In genomic region chr19:18487576-18488402, GRCh38 we compare ENCODE assay signal across 16 cellular contexts. TPM values are rescaled to one million over a fixed set of nuclear protein-coding genes. Genes with fewer than 3 reads are reported as not detected.
DNase-seq lines count a peak whose midpoint lies in the region; ATAC-seq, FAIRE-seq and TF ChIP-seq lines count a peak whose summit lies in the region.
"Had no signal": no experiment of that assay in that cellular context is flagged by ENCODE, and none has a peak within 500 bp of the region (broad histone marks: within the 10 kb centered on the region; RNA-seq: fewer than 3 reads in every experiment).

No MANE protein-coding gene starts in this region.

- H3K9me3 ChIP-seq in T-helper 17 cell (ENCODE audit: control insufficient read depth, low read length, poor library complexity, severe bottlenecking) (no peaks in the 10 kb centered on the region), esophagus muscularis mucosa (no peaks in the 10 kb centered on the region)
- H3K9me3 ChIP-seq: heart right ventricle had no signal

- no peak for TF ChIP-seq POLR2A in esophagus muscularis mucosa (IDR thresholded peaks at IDR 0.05; ENCODE audit: low read depth)

- no peak overlapping the region for H3K4me3 ChIP-seq in esophagus muscularis mucosa
- H3K4me3 ChIP-seq: heart right ventricle, skin epidermis had no signal

- intact Hi-C loops in activated CD8-positive, alpha-beta T cell treated with anti-CD3 and anti-CD28 coated beads for 36 hours (cut with micrococcal nuclease) = no loop called here
- intact Hi-C loops in esophagus muscularis mucosa (cut with DNase I) = no loop called here

- POLR2A ChIA-PET in activated CD8-positive, alpha-beta T cell treated with anti-CD3 and anti-CD28 coated beads for 36 hours (lab: Charles Lee) = interaction anchor here (0.5 to 1.4 kb wide), 3 partner anchors 24 to 77 kb away, joined by 3 to 4 read pairs (median 4); no protein-coding TSS in a partner anchor
- POLR2A ChIA-PET in activated CD8-positive, alpha-beta T cell treated with anti-CD3 and anti-CD28 coated beads, Interleukin-2, amount 10 ng/mL, durations not matched to agents 7 days and 5 days (lab: Charles Lee) = no interaction called here

- H3K9me3 Mint-ChIP-seq in activated CD8-positive, alpha-beta T cell treated with anti-CD3 and anti-CD28 coated beads for 36 hours = no peaks in the 10 kb centered on the region
- no peaks in the 10 kb centered on the region for H3K9me3 Mint-ChIP-seq in activated CD8-positive, alpha-beta T cell treated with anti-CD3 and anti-CD28 coated beads, Interleukin-2, amount 10 ng/mL, durations not matched to agents 7 days and 5 days (ENCODE audit: insufficient read depth)
- H3K9me3 Mint-ChIP-seq in stimulated activated naive B cell treated with anti-CD40 and anti-IgM and Interleukin-4, amounts not matched to agents 10 μg/mL and 1 μg/mL and 100 μg/mL, for 72 hours = no peaks in the 10 kb centered on the region

- peaks cover 71 to 82% (median 80%) of the 10 kb centered on the region in 4 donors for H3K4me1 ChIP-seq in esophagus muscularis mucosa

- H3K4me3 Mint-ChIP-seq in activated CD8-positive, alpha-beta T cell treated with anti-CD3 and anti-CD28 coated beads for 36 hours = no peak overlapping the region
- H3K4me3 Mint-ChIP-seq in activated CD8-positive, alpha-beta T cell treated with anti-CD3 and anti-CD28 coated beads, Interleukin-2, amount 10 ng/mL, durations not matched to agents 7 days and 5 days = no peak overlapping the region
- H3K4me3 Mint-ChIP-seq in T-helper 17 cell = peak overlapping the region; percentile 61
- no peak overlapping the region for H3K4me3 Mint-ChIP-seq in stimulated activated naive B cell treated with anti-CD40 and anti-IgM and Interleukin-4, amounts not matched to agents 10 μg/mL and 1 μg/mL and 100 μg/mL, for 72 hours

- peaks cover 55% of the 10 kb centered on the region for H3K4me1 Mint-ChIP-seq in activated CD8-positive, alpha-beta T cell treated with anti-CD3 and anti-CD28 coated beads for 36 hours (ENCODE audit: low read depth)
- peaks cover 57% of the 10 kb centered on the region for H3K4me1 Mint-ChIP-seq in activated CD8-positive, alpha-beta T cell treated with anti-CD3 and anti-CD28 coated beads, Interleukin-2, amount 10 ng/mL, durations not matched to agents 7 days and 5 days (ENCODE audit: low read depth)
- peaks cover 52% of the 10 kb centered on the region for H3K4me1 Mint-ChIP-seq in T-helper 17 cell
- peaks cover 50 to 76% of the 10 kb centered on the region in 2 donors for H3K4me1 Mint-ChIP-seq in stimulated activated naive B cell treated with anti-CD40 and anti-IgM and Interleukin-4, amounts not matched to agents 10 μg/mL and 1 μg/mL and 100 μg/mL, for 72 hours

- no peak for DNase-seq in activated CD8-positive, alpha-beta T cell treated with anti-CD3 and anti-CD28 coated beads for 36 hours
- DNase-seq in activated CD8-positive, alpha-beta T cell treated with anti-CD3 and anti-CD28 coated beads, Interleukin-2, amount 10 ng/mL, durations not matched to agents 7 days and 5 days = no peak
- no peak for DNase-seq in T-helper 17 cell
- DNase-seq in esophagus muscularis mucosa (ENCODE audit: extremely low spot score) = no peak
- DNase-seq in stimulated activated naive B cell treated with anti-CD40 and anti-IgM and Interleukin-4, amounts not matched to agents 10 μg/mL and 1 μg/mL and 100 μg/mL, for 72 hours = no peak
- no peak for DNase-seq in D721Med (ENCODE audit: insufficient read length, low spot score)
- no peak for DNase-seq in stimulated activated CD4-positive, alpha-beta T cell treated with anti-CD3 and anti-CD28 coated beads, Interleukin-4, amount 100 ng/mL, for 4 hours
- no peak for DNase-seq in mesenteric fat pad (ENCODE audit: low spot score)
- DNase-seq: activated T-cell treated with anti-CD3 and anti-CD28 coated beads, Interleukin-2, amount 50 U/mL, for 1 hour; DMS 273 treated with DMSO at 0.1 percent for 48 hours; heart right ventricle; NCI-H1092; SW 1271 had no signal

- peak overlapping the region; percentile 38 for H3K27ac Mint-ChIP-seq in activated CD8-positive, alpha-beta T cell treated with anti-CD3 and anti-CD28 coated beads for 36 hours
- no peak overlapping the region for H3K27ac Mint-ChIP-seq in activated CD8-positive, alpha-beta T cell treated with anti-CD3 and anti-CD28 coated beads, Interleukin-2, amount 10 ng/mL, durations not matched to agents 7 days and 5 days
- peak overlapping the region; percentile 67 for H3K27ac Mint-ChIP-seq in T-helper 17 cell
- H3K27ac Mint-ChIP-seq in stimulated activated naive B cell treated with anti-CD40 and anti-IgM and Interleukin-4, amounts not matched to agents 10 μg/mL and 1 μg/mL and 100 μg/mL, for 72 hours = peak overlapping the region; percentile 47

- no peaks in the 10 kb centered on the region for H3K27me3 Mint-ChIP-seq in activated CD8-positive, alpha-beta T cell treated with anti-CD3 and anti-CD28 coated beads for 36 hours
- H3K27me3 Mint-ChIP-seq in activated CD8-positive, alpha-beta T cell treated with anti-CD3 and anti-CD28 coated beads, Interleukin-2, amount 10 ng/mL, durations not matched to agents 7 days and 5 days (ENCODE audit: low read depth) = no peaks in the 10 kb centered on the region
- no peaks in the 10 kb centered on the region for H3K27me3 Mint-ChIP-seq in T-helper 17 cell
- H3K27me3 Mint-ChIP-seq in stimulated activated naive B cell treated with anti-CD40 and anti-IgM and Interleukin-4, amounts not matched to agents 10 μg/mL and 1 μg/mL and 100 μg/mL, for 72 hours = no peaks in the 10 kb centered on the region

- H3K36me3 Mint-ChIP-seq in activated CD8-positive, alpha-beta T cell treated with anti-CD3 and anti-CD28 coated beads for 36 hours (ENCODE audit: low read depth) = no peaks in the 10 kb centered on the region
- peaks cover 3% of the 10 kb centered on the region for H3K36me3 Mint-ChIP-seq in activated CD8-positive, alpha-beta T cell treated with anti-CD3 and anti-CD28 coated beads, Interleukin-2, amount 10 ng/mL, durations not matched to agents 7 days and 5 days (ENCODE audit: low read depth)
- H3K36me3 Mint-ChIP-seq in T-helper 17 cell (ENCODE audit: low read depth) = no peaks in the 10 kb centered on the region
- H3K36me3 Mint-ChIP-seq in stimulated activated naive B cell treated with anti-CD40 and anti-IgM and Interleukin-4, amounts not matched to agents 10 μg/mL and 1 μg/mL and 100 μg/mL, for 72 hours = peaks cover 16 to 22% of the 10 kb centered on the region in 2 donors

- no peak for TF ChIP-seq CTCF in activated CD8-positive, alpha-beta T cell treated with anti-CD3 and anti-CD28 coated beads for 36 hours (IDR thresholded peaks at IDR 0.05)
- TF ChIP-seq CTCF in esophagus muscularis mucosa (IDR thresholded peaks at IDR 0.05) (no peak), D721Med (IDR thresholded peaks at IDR 0.05; ENCODE audit: insufficient read depth, missing control alignments) (no peak)

- no peaks in the 10 kb centered on the region for H3K36me3 ChIP-seq in esophagus muscularis mucosa
- H3K36me3 ChIP-seq: heart right ventricle had no signal

- no peak for FAIRE-seq in D721Med (lab: Jason Lieb, UNC)
- FAIRE-seq: astrocyte, HTR-8/SVneo had no signal

- TF ChIP-seq EP300 in esophagus muscularis mucosa (IDR thresholded peaks at IDR 0.05) = no peak

- CTCF ChIA-PET in activated CD8-positive, alpha-beta T cell treated with anti-CD3 and anti-CD28 coated beads for 36 hours (lab: Charles Lee) = interaction anchor here (1.6 to 3.1 kb wide), 5 partner anchors 11 to 36 kb away, joined by 4 to 17 read pairs (median 7); no protein-coding TSS in a partner anchor
- CTCF ChIA-PET in activated CD8-positive, alpha-beta T cell treated with anti-CD3 and anti-CD28 coated beads, Interleukin-2, amount 10 ng/mL, durations not matched to agents 7 days and 5 days (lab: Charles Lee) = interaction anchor here (1.0 to 2.2 kb wide), 4 partner anchors 8 to 101 kb away, joined by 3 to 13 read pairs (median 4); no protein-coding TSS in a partner anchor

- ATAC-seq in activated CD8-positive, alpha-beta T cell treated with anti-CD3 and anti-CD28 coated beads for 36 hours = no peak
- ATAC-seq in activated CD8-positive, alpha-beta T cell treated with anti-CD3 and anti-CD28 coated beads, Interleukin-2, amount 10 ng/mL, durations not matched to agents 7 days and 5 days = no peak
- ATAC-seq in T-helper 17 cell = peak; percentile 1
- no peak for ATAC-seq in stimulated activated naive B cell treated with anti-CD40 and anti-IgM and Interleukin-4, amounts not matched to agents 10 μg/mL and 1 μg/mL and 100 μg/mL, for 72 hours (replicated peaks)

- peak overlapping the region in 3 of 4 donors; percentile 31 to 61 (median 35) for H3K27ac ChIP-seq in esophagus muscularis mucosa (replicated peaks in 1 of 4)

- H3K27me3 ChIP-seq in esophagus muscularis mucosa = no peaks in the 10 kb centered on the region
- H3K27me3 ChIP-seq: heart right ventricle had no signal

- WGBS in esophagus muscularis mucosa = 83% methylated on average over 14 of the region's 17 CpGs

RNA-seq across cellular contexts. Expression of gene ELL, which starts 34.1 kb away (rescaled TPM):
- total RNA-seq in activated CD8-positive, alpha-beta T cell treated with anti-CD3 and anti-CD28 coated beads for 36 hours = 10 to 100 TPM; 20.1 to 21.9 TPM
- total RNA-seq in activated CD8-positive, alpha-beta T cell treated with anti-CD3 and anti-CD28 coated beads, Interleukin-2, amount 10 ng/mL, durations not matched to agents 7 days and 5 days = 10 to 100 TPM; 20.8 to 22.3 TPM
- 10 to 100 TPM; 51.0 to 62.8 TPM for total RNA-seq in T-helper 17 cell
- 10 to 100 TPM in 3 of 4 donors, 1 to 10 TPM in 1; 9.1 to 35.1 (median 20.1) TPM for total RNA-seq in esophagus muscularis mucosa
- total RNA-seq in mesenteric fat pad = 38.4 TPM

RNA-seq across cellular contexts. Expression of gene ISYNA1, which starts 49.9 kb away (rescaled TPM):
- 10 to 100 TPM; 48.6 to 54.9 TPM for total RNA-seq in activated CD8-positive, alpha-beta T cell treated with anti-CD3 and anti-CD28 coated beads for 36 hours
- total RNA-seq in activated CD8-positive, alpha-beta T cell treated with anti-CD3 and anti-CD28 coated beads, Interleukin-2, amount 10 ng/mL, durations not matched to agents 7 days and 5 days = 10 to 100 TPM; 26.7 to 33.5 TPM
- total RNA-seq in T-helper 17 cell (10 to 100 TPM; 37.6 to 39.6 TPM), esophagus muscularis mucosa (10 to 100 TPM; 15.8 to 38.9 (median 26.2) TPM), mesenteric fat pad (18.3 TPM)

RNA-seq across cellular contexts. Expression of gene FKBP8, which starts 55.6 kb away (rescaled TPM):
- total RNA-seq in activated CD8-positive, alpha-beta T cell treated with anti-CD3 and anti-CD28 coated beads for 36 hours = 100 to 1,000 TPM; 216 to 220 TPM
- 100 to 1,000 TPM; 245 to 247 TPM for total RNA-seq in activated CD8-positive, alpha-beta T cell treated with anti-CD3 and anti-CD28 coated beads, Interleukin-2, amount 10 ng/mL, durations not matched to agents 7 days and 5 days
- total RNA-seq in T-helper 17 cell = 100 to 1,000 TPM; 149 to 186 TPM
- total RNA-seq in esophagus muscularis mucosa = 100 to 1,000 TPM; 420 to 568 (median 430) TPM
- 176 TPM for total RNA-seq in mesenteric fat pad
